16 cellular contexts compared by ENCODE assay signal in the genomic region with DNA sequence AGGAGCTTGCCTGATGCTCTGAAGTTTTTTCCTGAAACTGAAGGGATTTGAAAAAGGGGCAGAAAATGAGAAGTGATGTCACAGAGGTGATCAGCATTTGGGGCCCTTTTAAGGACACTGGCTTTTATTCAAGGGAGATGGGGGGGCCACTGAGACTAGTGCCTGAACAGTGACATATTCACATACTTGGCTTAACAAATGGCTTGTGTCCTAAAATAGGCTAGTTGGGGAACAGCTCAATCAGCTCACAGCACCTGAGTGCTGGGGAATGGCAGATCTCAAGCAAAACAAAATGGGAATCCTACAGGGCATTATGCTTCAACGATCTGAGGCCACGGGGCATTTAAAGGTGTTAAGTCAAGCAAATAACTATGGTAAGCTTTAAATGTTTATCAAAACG.
DNase-seq lines count a peak whose midpoint lies in the region; ATAC-seq, FAIRE-seq and TF ChIP-seq lines count a peak whose summit lies in the region.
"Had no signal": no experiment of that assay in that cellular context is flagged by ENCODE, and none has a peak within 500 bp of the region (broad histone marks: within the 10 kb centered on the region; RNA-seq: fewer than 3 reads in every experiment).

No MANE protein-coding gene starts in this region.

- intact Hi-C loops in esophagus muscularis mucosa (cut with DNase I): loop anchor here (5.0 kb wide), 1 partner anchor 85 kb away; no protein-coding TSS in a partner anchor
- intact Hi-C loops in vagina (cut with DNase I): no loop called here

- H3K4me1 ChIP-seq in esophagus muscularis mucosa (peaks cover 87 to 93% (median 89%) of the 10 kb centered on the region in 4 donors), vagina (peaks cover 84% of the 10 kb centered on the region)

- TF ChIP-seq CTCF in esophagus muscularis mucosa (IDR thresholded peaks at IDR 0.05) (no peak), nephron progenitor cell (IDR thresholded peaks at IDR 0.05) (no peak), vagina (IDR thresholded peaks at IDR 0.05) (no peak)

- FAIRE-seq in RCC 7860 (lab: Jason Lieb, UNC): no peak
- FAIRE-seq: small intestine had no signal

- H3K27ac Mint-ChIP-seq in activated naive CD4-positive, alpha-beta T cell treated with anti-CD3 and anti-CD28 coated beads, Interleukin-2, amount 50 U/mL, for 24 hours: peak overlapping the region; percentile 83
- peak overlapping the region in 1 of 2 donors; percentile 5 for H3K27ac Mint-ChIP-seq in activated naive CD4-positive, alpha-beta T cell treated with anti-CD3 and anti-CD28 coated beads, Interleukin-2, amount 50 U/mL, for 72 hours
- peak overlapping the region; percentile 89 for H3K27ac Mint-ChIP-seq in nephron progenitor cell
- H3K27ac Mint-ChIP-seq: activated T-cell treated with anti-CD3 and anti-CD28 coated beads, Interleukin-2, amount 50 U/mL, for 24 hours had no signal

- no peaks in the 10 kb centered on the region for H3K27me3 Mint-ChIP-seq in activated naive CD4-positive, alpha-beta T cell treated with anti-CD3 and anti-CD28 coated beads, Interleukin-2, amount 50 U/mL, for 24 hours
- no peaks in the 10 kb centered on the region for H3K27me3 Mint-ChIP-seq in nephron progenitor cell (ENCODE audit: low read depth, poor library complexity)
- H3K27me3 Mint-ChIP-seq: activated T-cell treated with anti-CD3 and anti-CD28 coated beads, Interleukin-2, amount 50 U/mL, for 24 hours had no signal

- H3K27me3 ChIP-seq in esophagus muscularis mucosa (no peaks in the 10 kb centered on the region), vagina (no peaks in the 10 kb centered on the region)
- H3K27me3 ChIP-seq: suprapubic skin had no signal

- no peak for DNase-seq in activated naive CD4-positive, alpha-beta T cell treated with anti-CD3 and anti-CD28 coated beads, Interleukin-2, amount 50 U/mL, for 72 hours (ENCODE audit: low spot score in 2 of 2)
- DNase-seq in esophagus muscularis mucosa (ENCODE audit: extremely low spot score) (no peak), nephron progenitor cell (no peak), vagina (ENCODE audit: extremely low spot score in 2 of 2) (no peak), HUDEP-2 (lab: John Stamatoyannopoulos, UW; ENCODE audit: unreplicated experiment in 76 of 76) (no peak), RCC 7860 (ENCODE audit: low spot score) (no peak)
- DNase-seq: activated CD4-positive, alpha-beta T cell treated with anti-CD3 and anti-CD28 coated beads for 1 hour; activated T-cell treated with anti-CD3 and anti-CD28 coated beads, Interleukin-2, amount 50 U/mL, for 24 hours; anterior cingulate cortex; foreskin fibroblast; NCI-H446 treated with DMSO at 0.1 percent for 48 hours; small intestine; T-helper 1 cell had no signal

- H3K4me1 Mint-ChIP-seq in activated naive CD4-positive, alpha-beta T cell treated with anti-CD3 and anti-CD28 coated beads, Interleukin-2, amount 50 U/mL, for 24 hours: peaks cover 73% of the 10 kb centered on the region
- H3K4me1 Mint-ChIP-seq in nephron progenitor cell: peaks cover 61% of the 10 kb centered on the region

- H3K27ac ChIP-seq in esophagus muscularis mucosa (replicated peaks in 1 of 4) (peak overlapping the region; percentile 76 to 84 (median 80)), vagina (peak overlapping the region; percentile 63)
- H3K27ac ChIP-seq: suprapubic skin had no signal

- H3K36me3 Mint-ChIP-seq in activated naive CD4-positive, alpha-beta T cell treated with anti-CD3 and anti-CD28 coated beads, Interleukin-2, amount 50 U/mL, for 24 hours: peaks cover 6% of the 10 kb centered on the region
- no peaks in the 10 kb centered on the region for H3K36me3 Mint-ChIP-seq in activated naive CD4-positive, alpha-beta T cell treated with anti-CD3 and anti-CD28 coated beads, Interleukin-2, amount 50 U/mL, for 72 hours
- H3K36me3 Mint-ChIP-seq in nephron progenitor cell (ENCODE audit: low read depth): peaks cover 22% of the 10 kb centered on the region

- no peaks in the 10 kb centered on the region for H3K9me3 ChIP-seq in esophagus muscularis mucosa
- H3K9me3 ChIP-seq in vagina: no peaks in the 10 kb centered on the region
- H3K9me3 ChIP-seq: suprapubic skin had no signal

- H3K4me3 ChIP-seq in esophagus muscularis mucosa: no peak overlapping the region
- no peak overlapping the region for H3K4me3 ChIP-seq in vagina
- H3K4me3 ChIP-seq: suprapubic skin had no signal

- TF ChIP-seq EP300 in esophagus muscularis mucosa (IDR thresholded peaks at IDR 0.05): no peak

- ATAC-seq in activated naive CD4-positive, alpha-beta T cell treated with anti-CD3 and anti-CD28 coated beads, Interleukin-2, amount 50 U/mL, for 72 hours: no peak
- no peak for ATAC-seq in HG03159 (IDR thresholded peaks at IDR 0.05; ENCODE audit: unreplicated experiment)

- TF ChIP-seq POLR2A in esophagus muscularis mucosa (IDR thresholded peaks at IDR 0.05; ENCODE audit: low read depth): no peak
- TF ChIP-seq POLR2A in vagina (IDR thresholded peaks at IDR 0.05): no peak

- no peak overlapping the region for H3K4me3 Mint-ChIP-seq in activated naive CD4-positive, alpha-beta T cell treated with anti-CD3 and anti-CD28 coated beads, Interleukin-2, amount 50 U/mL, for 24 hours
- no peak overlapping the region for H3K4me3 Mint-ChIP-seq in nephron progenitor cell
- H3K4me3 Mint-ChIP-seq: activated T-cell treated with anti-CD3 and anti-CD28 coated beads, Interleukin-2, amount 50 U/mL, for 24 hours had no signal

- no peaks in the 10 kb centered on the region for H3K9me3 Mint-ChIP-seq in activated naive CD4-positive, alpha-beta T cell treated with anti-CD3 and anti-CD28 coated beads, Interleukin-2, amount 50 U/mL, for 24 hours
- H3K9me3 Mint-ChIP-seq in activated naive CD4-positive, alpha-beta T cell treated with anti-CD3 and anti-CD28 coated beads, Interleukin-2, amount 50 U/mL, for 72 hours: no peaks in the 10 kb centered on the region
- peaks cover under 1% of the 10 kb centered on the region for H3K9me3 Mint-ChIP-seq in nephron progenitor cell

- 33% methylated on average over 3 of the region's 3 CpGs for WGBS in esophagus muscularis mucosa

- H3K36me3 ChIP-seq in esophagus muscularis mucosa: no peaks in the 10 kb centered on the region
- no peaks in the 10 kb centered on the region for H3K36me3 ChIP-seq in vagina
- H3K36me3 ChIP-seq: suprapubic skin had no signal
